ENCODE assay signal across 8 cellular contexts in the genomic region with DNA sequence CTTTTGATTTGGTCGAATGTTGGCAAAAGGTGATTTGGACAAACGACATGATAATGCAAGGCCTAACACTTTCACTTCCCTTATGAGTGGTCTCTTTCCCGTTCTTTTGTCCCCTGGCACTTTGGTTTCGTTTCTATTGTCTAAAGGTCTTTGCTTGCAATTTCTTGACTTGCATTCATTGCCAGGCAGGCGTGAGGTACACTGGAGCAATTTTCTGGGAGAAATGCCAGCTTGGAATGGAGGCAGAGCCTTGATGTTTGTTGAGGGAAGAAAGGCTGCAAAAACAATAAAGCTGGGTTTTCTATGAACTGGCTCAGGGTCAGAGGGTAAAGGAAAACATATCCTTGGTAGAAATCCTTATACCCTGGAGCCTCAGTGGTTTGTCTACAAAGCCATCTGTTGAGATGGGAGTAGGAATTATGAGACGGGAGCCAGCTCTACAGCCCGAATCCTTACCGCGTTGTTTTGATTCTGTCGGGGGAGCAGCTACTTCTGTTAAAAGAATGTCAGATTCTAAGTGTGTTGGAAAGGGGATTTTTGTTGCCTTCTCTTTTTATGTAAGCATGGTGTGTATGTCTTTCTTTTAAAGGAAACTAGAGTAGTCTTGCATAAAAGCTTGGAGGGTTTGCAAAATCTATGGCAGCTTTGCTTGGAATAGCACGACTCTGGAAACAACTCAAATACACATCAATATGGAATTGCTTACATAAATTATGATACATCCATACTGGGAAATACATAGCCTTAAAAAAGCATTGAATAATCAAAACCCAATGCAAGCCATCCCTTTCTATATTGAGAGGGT.
DNase-seq lines count a peak whose midpoint lies in the region; TF ChIP-seq lines count a peak whose summit lies in the region.

No MANE protein-coding gene starts in this region.

- no peaks in the 10 kb centered on the region for H4K20me1 ChIP-seq in smooth muscle cell (ENCODE audit: low read depth)

- peak; percentile 75 for DNase-seq in DMS53 (lab: John Stamatoyannopoulos, UW)
- DNase-seq in NCI-H1092 (lab: John Stamatoyannopoulos, UW), result peak; percentile 81
- DNase-seq in amniotic epithelial cell (ENCODE audit: low read depth), result peak; percentile 4
- peak; percentile 58 to 87 for DNase-seq in lung microvascular endothelial cell (ENCODE audit: low read depth in 2 of 2)
- no peak for DNase-seq in GM13976 (ENCODE audit: low spot score)
- no peak for DNase-seq in smooth muscle cell (lab: John Stamatoyannopoulos, UW; ENCODE audit: unreplicated experiment)
- no peak for DNase-seq in GM19238 (ENCODE audit: insufficient read length, low spot score)
- no peak for DNase-seq in NCI-H146 (lab: John Stamatoyannopoulos, UW)

- peaks cover 84% of the 10 kb centered on the region for H3K27me3 ChIP-seq in smooth muscle cell (ENCODE audit: low read depth)

- H3K79me2 ChIP-seq in smooth muscle cell (ENCODE audit: low read depth), result no peaks in the 10 kb centered on the region

- H3F3A ChIP-seq in smooth muscle cell (ENCODE audit: low read depth), result no peaks in the 10 kb centered on the region

- H3K27ac ChIP-seq in smooth muscle cell (ENCODE audit: low read depth), result no peak overlapping the region

- no peak overlapping the region for H3K9ac ChIP-seq in smooth muscle cell (ENCODE audit: low read depth)

- H2AFZ ChIP-seq in smooth muscle cell (ENCODE audit: low read depth), result no peak overlapping the region

- no peaks in the 10 kb centered on the region for H3K9me3 ChIP-seq in smooth muscle cell (replicated peaks; ENCODE audit: low read depth)

- H3K4me1 ChIP-seq in smooth muscle cell (ENCODE audit: low read depth), result peaks cover 8% of the 10 kb centered on the region

- in situ Hi-C loops in GM13976 (cut with MboI; ENCODE audit: low sequenced_read_pairs, unreplicated experiment), result no loop called here

- WGBS in smooth muscle cell (ENCODE audit: low lambda C conversion rate), result 86% methylated on average over 11 of the region's 11 CpGs

- no peak for TF ChIP-seq CTCF in GM13976 (IDR thresholded peaks at IDR 0.05; ENCODE audit: borderline replicate concordance, control extremely low read depth, extremely low read depth, insufficient read depth, missing control alignments)
- no peak for TF ChIP-seq CTCF in smooth muscle cell (IDR thresholded peaks at IDR 0.05; ENCODE audit: borderline replicate concordance, insufficient read depth, poor library complexity, severe bottlenecking)

- no peak overlapping the region for H3K4me2 ChIP-seq in smooth muscle cell

- no peak overlapping the region for H3K4me3 ChIP-seq in smooth muscle cell

- H3K36me3 ChIP-seq in smooth muscle cell (ENCODE audit: low read depth), result no peaks in the 10 kb centered on the region

Comparison
In these comparisons a context has a peak if more than half of its experiments do, and no peak if none do; other contexts are left out.
1. DNase-seq: peak in DMS53 (single experiment), NCI-H1092 (single experiment), amniotic epithelial cell (single experiment) and lung microvascular endothelial cell (2 of 2); none in GM13976 (single experiment), smooth muscle cell (single experiment), GM19238 (single experiment) and NCI-H146 (single experiment).